26 cellular contexts compared by ENCODE assay signal in the genomic region with DNA sequence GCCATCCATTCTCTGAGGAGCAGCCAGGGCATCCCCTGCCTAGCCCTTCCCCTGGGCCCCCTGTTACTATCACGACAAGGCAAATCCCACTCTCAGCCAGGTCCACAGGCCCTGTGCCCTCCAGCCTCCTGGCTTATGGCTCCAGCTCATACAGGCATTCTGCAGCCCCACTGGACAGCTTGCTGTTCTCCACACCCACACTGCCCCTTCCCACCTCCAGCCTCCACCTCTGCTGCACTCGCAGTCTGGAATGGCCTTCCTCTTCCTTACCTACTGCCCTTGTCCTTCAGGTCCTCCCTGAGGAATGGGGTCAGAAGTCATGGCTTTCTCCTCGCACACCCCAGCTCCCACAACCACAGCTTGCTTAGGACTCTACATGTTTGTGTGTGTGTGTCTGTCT. TPM values are rescaled to one million over a fixed set of nuclear protein-coding genes. Genes with fewer than 3 reads are reported as not detected.
A peak's percentile ranks its signal among the peaks of the same experiment; 100 is the strongest.
DNase-seq lines count a peak whose midpoint lies in the region; ATAC-seq, FAIRE-seq and TF ChIP-seq lines count a peak whose summit lies in the region.
"Had no signal": no experiment of that assay in that cellular context is flagged by ENCODE, and none has a peak within 500 bp of the region (broad histone marks: within the 10 kb centered on the region; RNA-seq: fewer than 3 reads in every experiment).

No MANE protein-coding gene starts in this region.

- H3K4me3 ChIP-seq in heart right ventricle (no peak overlapping the region), H1 (ENCODE audit: extremely low read depth in 1 of 4, insufficient read depth in 2 of 4, low read depth in 3 of 4, low read length in 4 of 4) (no peak overlapping the region), neural progenitor cell (no peak overlapping the region), psoas muscle (no peak overlapping the region)
- H3K4me3 ChIP-seq: A549; BLaER1 treated with 17β-estradiol and CSF1 and Interleukin-3, amounts not matched to agents 10 nM and 100 nM had no signal

- no peak for TF ChIP-seq POLR2A in H1 (IDR thresholded peaks at IDR 0.05; ENCODE audit: control extremely low read depth in 1 of 2, low read depth in 2 of 2, low read length in 2 of 2)

- DNase-seq in Right ventricle myocardium inferior (ENCODE audit: missing footprints): peak; percentile 37
- DNase-seq in heart right ventricle: no peak
- DNase-seq in H1 (ENCODE audit: low read depth in 1 of 2, low spot score in 2 of 2): no peak
- DNase-seq in neural progenitor cell (ENCODE audit: low spot score): no peak
- DNase-seq in psoas muscle: no peak
- no peak for DNase-seq in activated CD8-positive, alpha-beta memory T cell treated with anti-CD3 and anti-CD28 coated beads, Interleukin-2, amount 50 U/mL, for 4 hours
- no peak for DNase-seq in GDM1 (lab: John Stamatoyannopoulos, UW)
- DNase-seq: ACHN; AML-193; CD4-positive, alpha-beta T cell; CD8-positive, alpha-beta memory T cell; DMS 273 treated with DMSO at 0.1 percent for 48 hours; DMS79; EL; GF-D8; GOT3; HCEC 1CT had no signal

- H3K4me1 ChIP-seq in heart right ventricle (no peaks in the 10 kb centered on the region), H1 (replicated peaks in 1 of 4; ENCODE audit: control insufficient read depth in 3 of 4, insufficient read depth in 4 of 4, low read length in 3 of 4) (no peaks in the 10 kb centered on the region), neural progenitor cell (peaks cover 4% of the 10 kb centered on the region), psoas muscle (no peaks in the 10 kb centered on the region)
- H3K4me1 ChIP-seq: A549 had no signal

- H3K56ac ChIP-seq in H1 (replicated peaks; ENCODE audit: insufficient read length, low read depth, low read length): no peak overlapping the region

- WGBS in heart right ventricle, 2 donors: 75 to 93% methylated on average over 3 of the region's 3 CpGs
- WGBS in H1 (ENCODE audit: extremely low coverage in 1 of 2, insufficient coverage in 1 of 2, insufficient read length in 1 of 2, insufficient replicate concordance in 2 of 2, low coverage in 1 of 2, low lambda C conversion rate in 2 of 2, missing lambda C conversion rate in 1 of 2), 2 experiments: 91% methylated on average over 3 of the region's 3 CpGs; no CpG with 5 or more reads in 1 of the 2 experiments
- WGBS in psoas muscle, 3 donors: 68 to 76% (median 75%) methylated on average over 3 of the region's 3 CpGs

- H2BK15ac ChIP-seq in H1 (ENCODE audit: low read length): peak overlapping the region; percentile 19; the same call in 1 of the 2 replicates

- H3K79me1 ChIP-seq in H1 (ENCODE audit: low read depth, low read length): no peaks in the 10 kb centered on the region

- H3K27me3 ChIP-seq in heart right ventricle (peaks cover 0 to 23% (median 20%) of the 10 kb centered on the region in 7 donors), H1 (replicated peaks in 1 of 4; ENCODE audit: control insufficient read depth in 3 of 4, extremely low read depth in 1 of 4, insufficient read depth in 3 of 4, low read length in 3 of 4) (no peaks in the 10 kb centered on the region; a peak in 1 of 7 replicates), neural progenitor cell (no peaks in the 10 kb centered on the region), psoas muscle (ENCODE audit: insufficient read depth in 3 of 3, low read length in 2 of 3) (peaks cover 0 to 29% (median 3%) of the 10 kb centered on the region in 3 donors)
- H3K27me3 ChIP-seq: BE2C; BLaER1 treated with 17β-estradiol and CSF1 and Interleukin-3, amounts not matched to agents 10 nM and 100 nM had no signal

- H2AK5ac ChIP-seq in H1 (ENCODE audit: low read depth, low read length): no peak overlapping the region

- TF ChIP-seq CTCF in heart right ventricle (IDR thresholded peaks at IDR 0.05) (no peak), H1 (IDR thresholded peaks at IDR 0.05; ENCODE audit: control extremely low read depth in 1 of 3, insufficient read depth in 1 of 3, low read depth in 1 of 3, low read length in 3 of 3) (no peak), neural progenitor cell (IDR thresholded peaks at IDR 0.05) (no peak), psoas muscle (IDR thresholded peaks at IDR 0.05) (no peak)

- H3K27ac Mint-ChIP-seq in neural progenitor cell: peak overlapping the region; percentile 72
- H3K27ac Mint-ChIP-seq: CD14-positive monocyte; CD4-positive, alpha-beta T cell; CD8-positive, alpha-beta memory T cell had no signal

- no peak overlapping the region for H2BK120ac ChIP-seq in H1 (replicated peaks; ENCODE audit: low read depth, low read length)

- H2BK12ac ChIP-seq in H1 (ENCODE audit: low read depth, low read length): peak overlapping the region; percentile 80; the same call in 1 of the 2 replicates

- no peak overlapping the region for H3K27ac ChIP-seq in heart right ventricle
- H3K27ac ChIP-seq in H1 (ENCODE audit: low read depth, low read length): no peak overlapping the region
- H3K27ac ChIP-seq in neural progenitor cell: no peak overlapping the region
- H3K27ac ChIP-seq in psoas muscle: no peak overlapping the region
- H3K27ac ChIP-seq: 22Rv1; A549; BLaER1 treated with 17β-estradiol and CSF1 and Interleukin-3, amounts not matched to agents 10 nM and 100 nM had no signal

- FAIRE-seq in H1 (lab: Jason Lieb, UNC): no peak
- FAIRE-seq: A549, D721Med, GM12891, GM18507 had no signal

- 0 out of 2 replicates have a peak overlapping the region, but pooled peaks have one; percentile 35 for H4K8ac ChIP-seq in H1 (ENCODE audit: extremely low read depth, insufficient read depth, low read length)

- no peak overlapping the region for H3K4ac ChIP-seq in H1 (replicated peaks; ENCODE audit: insufficient read length, low read depth, low read length)

- H2AFZ ChIP-seq in H1 (ENCODE audit: low read length) (no peak overlapping the region), neural progenitor cell (replicated peaks) (no peak overlapping the region)

- no peaks in the 10 kb centered on the region for H3K9me3 Mint-ChIP-seq in neural progenitor cell
- H3K9me3 Mint-ChIP-seq: CD14-positive monocyte; CD4-positive, alpha-beta T cell; CD8-positive, alpha-beta memory T cell had no signal

- H3K36me3 ChIP-seq in heart right ventricle: no peaks in the 10 kb centered on the region
- no peaks in the 10 kb centered on the region for H3K36me3 ChIP-seq in H1 (ENCODE audit: control insufficient read depth in 2 of 4, insufficient read depth in 4 of 4, low read length in 3 of 4)
- no peaks in the 10 kb centered on the region for H3K36me3 ChIP-seq in neural progenitor cell
- no peaks in the 10 kb centered on the region for H3K36me3 ChIP-seq in psoas muscle (ENCODE audit: insufficient read depth in 1 of 2, low read depth in 1 of 2)
- H3K36me3 ChIP-seq: BE2C; BLaER1 treated with 17β-estradiol and CSF1 and Interleukin-3, amounts not matched to agents 10 nM and 100 nM had no signal

- peaks cover 38% of the 10 kb centered on the region for H3K4me1 Mint-ChIP-seq in neural progenitor cell
- H3K4me1 Mint-ChIP-seq: CD14-positive monocyte; CD8-positive, alpha-beta memory T cell had no signal

- intact Hi-C loops in Right ventricle myocardium inferior (cut with DNase I) (no loop called here), heart right ventricle (cut with DNase I) (no loop called here), psoas muscle (cut with DNase I) (no loop called here)

- H2BK20ac ChIP-seq in H1 (ENCODE audit: low read length): 0 out of 2 replicates have a peak overlapping the region, but pooled peaks have one; percentile 48

- H3K9ac ChIP-seq in H1 (replicated peaks in 1 of 4; ENCODE audit: extremely low read depth in 1 of 4, low read depth in 3 of 4, low read length in 3 of 4) (no peak overlapping the region), neural progenitor cell (no peak overlapping the region)
- H3K9ac ChIP-seq: BLaER1 treated with 17β-estradiol and CSF1 and Interleukin-3, amounts not matched to agents 10 nM and 100 nM had no signal

- H3K79me2 ChIP-seq in H1 (ENCODE audit: control insufficient read depth in 1 of 2, insufficient read depth in 2 of 2, low read length in 2 of 2): no peaks in the 10 kb centered on the region
- no peaks in the 10 kb centered on the region for H3K79me2 ChIP-seq in neural progenitor cell (ENCODE audit: low read depth)

- H2BK5ac ChIP-seq in H1 (ENCODE audit: low read depth, low read length): no peak overlapping the region

- no peak overlapping the region for H4K91ac ChIP-seq in H1 (replicated peaks; ENCODE audit: insufficient read length, low read length)

- H4K5ac ChIP-seq in H1 (ENCODE audit: insufficient read length, low read depth, low read length): no peak overlapping the region

- no peak overlapping the region for H3K23ac ChIP-seq in H1 (ENCODE audit: insufficient read length)

- no peak overlapping the region for H3K18ac ChIP-seq in H1 (ENCODE audit: extremely low read depth, low read length)

- no peak overlapping the region for H3K4me3 Mint-ChIP-seq in neural progenitor cell
- H3K4me3 Mint-ChIP-seq: CD14-positive monocyte; CD4-positive, alpha-beta T cell; CD8-positive, alpha-beta memory T cell had no signal

- no peak for TF ChIP-seq RAD21 in H1 (IDR thresholded peaks at IDR 0.05 in 1 of 2, conservative IDR thresholded peaks at IDR 0.05 in 1 of 2; ENCODE audit: low read depth in 2 of 2, low read length in 2 of 2)

- TF ChIP-seq EP300 in H1 (IDR thresholded peaks at IDR 0.05; ENCODE audit: borderline replicate concordance in 1 of 2, low read depth in 2 of 2, low read length in 2 of 2): no peak

- no peaks in the 10 kb centered on the region for H4K20me1 ChIP-seq in H1 (replicated peaks in 1 of 2; ENCODE audit: control insufficient read depth in 1 of 2, insufficient read depth in 2 of 2, low read length in 2 of 2)
- H4K20me1 ChIP-seq in neural progenitor cell (ENCODE audit: low read depth): no peaks in the 10 kb centered on the region

- H3F3A ChIP-seq in neural progenitor cell (ENCODE audit: low read depth): no peaks in the 10 kb centered on the region

- no peaks in the 10 kb centered on the region for H3K36me3 Mint-ChIP-seq in neural progenitor cell
- H3K36me3 Mint-ChIP-seq: CD14-positive monocyte; CD8-positive, alpha-beta memory T cell had no signal

- CTCF ChIA-PET in H1 (lab: Charles Lee; ENCODE audit: partially characterized antibody): interaction anchor here (2.0 kb wide), 1 partner anchor 35 kb away, joined by 8 read pairs; no protein-coding TSS in a partner anchor

- ATAC-seq in Right ventricle myocardium inferior: no peak
- no peak for ATAC-seq in heart right ventricle
- ATAC-seq in GM21786 (IDR thresholded peaks at IDR 0.05; ENCODE audit: unreplicated experiment): no peak
- ATAC-seq in psoas muscle: no peak

- H3K23me2 ChIP-seq in H1 (ENCODE audit: low read depth, low read length): no peaks in the 10 kb centered on the region

- H3K14ac ChIP-seq in H1 (ENCODE audit: insufficient read length): no peak overlapping the region

- H3K9me3 ChIP-seq in heart right ventricle (no peaks in the 10 kb centered on the region), H1 (ENCODE audit: insufficient read depth in 2 of 2, low read depth in 1 of 2, low read length in 1 of 2) (no peaks in the 10 kb centered on the region), neural progenitor cell (ENCODE audit: low read depth) (no peaks in the 10 kb centered on the region), psoas muscle (no peaks in the 10 kb centered on the region)
- H3K9me3 ChIP-seq: A549; BE2C; BLaER1 treated with 17β-estradiol and CSF1 and Interleukin-3, amounts not matched to agents 10 nM and 100 nM had no signal

- H3K4me2 ChIP-seq in H1 (ENCODE audit: insufficient read depth in 1 of 2, low read depth in 2 of 2, low read length in 2 of 2) (no peak overlapping the region), neural progenitor cell (no peak overlapping the region)
- H3K4me2 ChIP-seq: A549; BLaER1 treated with 17β-estradiol and CSF1 and Interleukin-3, amounts not matched to agents 10 nM and 100 nM had no signal

- POLR2A ChIA-PET in H1 (lab: Charles Lee; ENCODE audit: partially characterized antibody): interaction anchor here (0.6 kb wide), 1 partner anchor 53 kb away, joined by 3 read pairs; no protein-coding TSS in a partner anchor

- peaks cover 20% of the 10 kb centered on the region for H3K27me3 Mint-ChIP-seq in neural progenitor cell (ENCODE audit: insufficient read depth, low read depth)

RNA-seq across cellular contexts. Expression of gene CCDC33, which starts 40.4 kb away (rescaled TPM):
- total RNA-seq in Right ventricle myocardium inferior (not detected), heart right ventricle (not detected), neural progenitor cell (ENCODE audit: low replicate concordance) (1.9 TPM in 1 of 2 replicates, not detected in the other), psoas muscle (not detected)
- polyA plus RNA-seq in heart right ventricle (not detected), H1 (2011; rRNA removed) (2.7 and 3.3 TPM in 2 replicates), psoas muscle (under 1 TPM in 2 of 3 donors, not detected in 1; 0.01 to 0.03 TPM)
- total RNA-seq in H1 (2021; fragmentation: NEBNext Ultra II Directional; extraction: Animal tissue kit (Norgen Biotek cat#: 25700)): 1.0 and 2.0 TPM in 2 replicates
- 4.3 TPM for polyA plus RNA-seq in H1 (2011; cell fraction: cytosol; rRNA removed)
- 3.7 TPM for polyA plus RNA-seq in H1 (2011; cell fraction: nucleus; rRNA removed)
- polyA plus RNA-seq in H1 (2012, experiment 1 of 2): 2.1 to 3.9 TPM (median 3.0 TPM) in 4 replicates
- polyA plus RNA-seq in H1 (2012, experiment 2 of 2): 1.3 TPM
- 2.0 TPM for polyA plus RNA-seq in H1 (2013, experiment 1 of 2)
- polyA plus RNA-seq in H1 (2013, experiment 2 of 2): 1.5 TPM
- 0.61 and 2.4 TPM in 2 replicates for polyA minus RNA-seq in H1 (2011; rRNA and poly(A)+ RNA removed)
- polyA minus RNA-seq in H1 (2011; cell fraction: cytosol; rRNA and poly(A)+ RNA removed): 3.3 TPM
- 11.1 TPM for polyA minus RNA-seq in H1 (2011; cell fraction: nucleus; rRNA and poly(A)+ RNA removed)
- total RNA-seq: CD4-positive, alpha-beta T cell; CD8-positive, alpha-beta memory T cell had no signal
- polyA plus RNA-seq: CD14-positive monocyte; CD8-positive, alpha-beta memory T cell had no signal
